ENCODE assay signal across 7 cellular contexts in genomic region chr12:123671876-123672275, GRCh38. TPM values are rescaled to one million over a fixed set of nuclear protein-coding genes. Genes with fewer than 3 reads are reported as not detected.
DNase-seq lines count a peak whose midpoint lies in the region; ATAC-seq and TF ChIP-seq lines count a peak whose summit lies in the region.
"Had no signal": no experiment of that assay in that cellular context is flagged by ENCODE, and none has a peak within 500 bp of the region (broad histone marks: within the 10 kb centered on the region; RNA-seq: fewer than 3 reads in every experiment).

No MANE protein-coding gene starts in this region.

- no peak for TF ChIP-seq CTCF in heart left ventricle (IDR thresholded peaks at IDR 0.05)
- no peak for TF ChIP-seq CTCF in gastroesophageal sphincter (IDR thresholded peaks at IDR 0.05)
- no peak for TF ChIP-seq CTCF in upper lobe of right lung (IDR thresholded peaks at IDR 0.05)

- ATAC-seq in heart left ventricle (no peak), left ventricle myocardium superior (no peak), gastroesophageal sphincter (no peak), upper lobe of right lung (no peak), GM18868 (IDR thresholded peaks at IDR 0.05; ENCODE audit: unreplicated experiment) (no peak)

- H3K27me3 ChIP-seq in heart left ventricle (no peaks in the 10 kb centered on the region), gastroesophageal sphincter (no peaks in the 10 kb centered on the region), upper lobe of right lung (no peaks in the 10 kb centered on the region)

- H3K9me3 ChIP-seq in heart left ventricle (no peaks in the 10 kb centered on the region), gastroesophageal sphincter (no peaks in the 10 kb centered on the region), upper lobe of right lung (no peaks in the 10 kb centered on the region)

- peak overlapping the region in 9 of 12 donors; percentile 74 to 97 (median 94) for H3K4me3 ChIP-seq in heart left ventricle
- peak overlapping the region; percentile 64 to 81 for H3K4me3 ChIP-seq in gastroesophageal sphincter
- peak overlapping the region; percentile 96 for H3K4me3 ChIP-seq in upper lobe of right lung

- TF ChIP-seq POLR2A in heart left ventricle (IDR thresholded peaks at IDR 0.05) = no peak
- TF ChIP-seq POLR2A in gastroesophageal sphincter (IDR thresholded peaks at IDR 0.05) = no peak

- H3K36me3 ChIP-seq in heart left ventricle (peaks cover 0 to 32% (median 14%) of the 10 kb centered on the region in 9 donors), gastroesophageal sphincter (peaks cover 0 to 33% of the 10 kb centered on the region in 2 donors), upper lobe of right lung (peaks cover 24% of the 10 kb centered on the region)

- H3K27ac ChIP-seq in heart left ventricle = no peak overlapping the region
- peak overlapping the region in 2 of 4 donors; percentile 62 to 67 for H3K27ac ChIP-seq in gastroesophageal sphincter
- H3K27ac ChIP-seq in upper lobe of right lung = no peak overlapping the region

- 73 to 78% (median 75%) methylated on average over 6 of the region's 6 CpGs for WGBS in heart left ventricle, 4 donors
- WGBS in gastroesophageal sphincter (ENCODE audit: low coverage in 1 of 2), 2 donors = 10 to 43% methylated on average over 2 to 6 of the region's 6 CpGs

- no peak for TF ChIP-seq EP300 in gastroesophageal sphincter (IDR thresholded peaks at IDR 0.05)

- no peak for DNase-seq in heart left ventricle
- no peak for DNase-seq in left ventricle myocardium superior
- DNase-seq in upper lobe of right lung = no peak
- no peak for DNase-seq in stimulated activated CD4-positive, alpha-beta T cell treated with anti-CD3 and anti-CD28 coated beads, Interleukin-1b, Interleukin-23, amount 100 ng/mL, for 48 hours
- DNase-seq: NCI-H226 had no signal

- intact Hi-C loops in heart left ventricle (cut with DNase I) (no loop called here), left ventricle myocardium superior (cut with micrococcal nuclease) (no loop called here), upper lobe of right lung (cut with DNase I) (no loop called here)

- peaks cover 0 to 14% (median 9%) of the 10 kb centered on the region in 12 donors for H3K4me1 ChIP-seq in heart left ventricle
- peaks cover 0 to 25% (median 8%) of the 10 kb centered on the region in 3 donors for H3K4me1 ChIP-seq in gastroesophageal sphincter
- H3K4me1 ChIP-seq in upper lobe of right lung = peaks cover 10% of the 10 kb centered on the region

RNA-seq across cellular contexts. Expression of gene TCTN2, which starts 1.0 kb away (rescaled TPM):
- total RNA-seq in heart left ventricle = 1 to 10 TPM; 3.5 to 5.7 (median 4.5) TPM
- 1 to 10 TPM; 1.3 to 5.5 TPM for polyA plus RNA-seq in heart left ventricle
- 3.7 TPM for total RNA-seq in left ventricle myocardium superior
- total RNA-seq in gastroesophageal sphincter = 1 to 10 TPM; 5.0 to 7.8 (median 7.1) TPM
- 10.5 TPM for total RNA-seq in upper lobe of right lung

RNA-seq across cellular contexts. Expression of gene GTF2H3, which starts 38.2 kb away (rescaled TPM):
- total RNA-seq in heart left ventricle (10 to 100 TPM; 11.0 to 21.9 (median 14.3) TPM), left ventricle myocardium superior (12.2 TPM), gastroesophageal sphincter (10 to 100 TPM; 19.3 to 28.9 (median 25.2) TPM), upper lobe of right lung (21.8 TPM)
- polyA plus RNA-seq in heart left ventricle = 1 to 10 TPM; 3.5 to 8.7 TPM

RNA-seq across cellular contexts. Expression of gene EIF2B1, which starts 38.4 kb away (rescaled TPM):
- 100 to 1,000 TPM in 1 of 9 donors, 10 to 100 TPM in 8; 24.6 to 109 (median 31.5) TPM for total RNA-seq in heart left ventricle
- polyA plus RNA-seq in heart left ventricle = 10 to 100 TPM; 17.0 to 28.5 TPM
- 27.5 TPM for total RNA-seq in left ventricle myocardium superior
- total RNA-seq in gastroesophageal sphincter = 100 to 1,000 TPM in 3 of 4 donors, 10 to 100 TPM in 1; 94.7 to 113 (median 106) TPM
- 40.0 TPM for total RNA-seq in upper lobe of right lung

RNA-seq across cellular contexts. Expression of gene ATP6V0A2, which starts 40.3 kb away (rescaled TPM):
- total RNA-seq in heart left ventricle (10 to 100 TPM in 7 of 9 donors, 1 to 10 TPM in 2; 7.6 to 15.2 (median 11.8) TPM), left ventricle myocardium superior (11.5 TPM), gastroesophageal sphincter (10 to 100 TPM; 16.5 to 24.6 (median 20.0) TPM), upper lobe of right lung (27.8 TPM)
- polyA plus RNA-seq in heart left ventricle = 1 to 10 TPM; 4.3 to 8.4 TPM
